12 cellular contexts compared by ENCODE assay signal in genomic region chrX:42755820-42756219, GRCh38. TPM values are rescaled to one million over a fixed set of nuclear protein-coding genes. Genes with fewer than 3 reads are reported as not detected.
A peak's percentile ranks its signal among the peaks of the same experiment; 100 is the strongest.
DNase-seq lines count a peak whose midpoint lies in the region; ATAC-seq, FAIRE-seq and TF ChIP-seq lines count a peak whose summit lies in the region.
"Had no signal": no experiment of that assay in that cellular context is flagged by ENCODE, and none has a peak within 500 bp of the region (broad histone marks: within the 10 kb centered on the region; RNA-seq: fewer than 3 reads in every experiment).

No MANE protein-coding gene starts in this region.

- no peaks in the 10 kb centered on the region for H3K9me2 ChIP-seq in PC-9 (ENCODE audit: insufficient read depth)

- no peaks in the 10 kb centered on the region for H3K4me1 ChIP-seq in PC-9 (replicated peaks; ENCODE audit: insufficient read depth)
- H3K4me1 ChIP-seq: parathyroid adenoma had no signal

- TF ChIP-seq CTCF in AG04449 (IDR thresholded peaks at IDR 0.05; ENCODE audit: insufficient read depth, low read length, missing control alignments) (no peak), PC-9 (conservative IDR thresholded peaks at IDR 0.05) (no peak), fibroblast of the aortic adventitia (IDR thresholded peaks at IDR 0.05; ENCODE audit: insufficient read depth, low read length) (no peak)

- no peaks in the 10 kb centered on the region for H4K20me1 ChIP-seq in PC-9 (ENCODE audit: insufficient read depth)

- intact Hi-C loops in PC-9 (cut with micrococcal nuclease; ENCODE audit: unreplicated experiment) = no loop called here

- POLR2A ChIA-PET in AG04449 (lab: Yijun Ruan, JAX) (no interaction called here), PC-9 (lab: Charles Lee; ENCODE audit: unreplicated experiment) (no interaction called here)

- no peaks in the 10 kb centered on the region for H3F3A ChIP-seq in PC-9 (ENCODE audit: insufficient read depth, low read depth)

- in situ Hi-C loops in G401 (cut with HindIII; ENCODE audit: low sequenced_read_pairs) = no loop called here

- H3K27ac ChIP-seq in PC-9 = peak overlapping the region; percentile 47
- H3K27ac ChIP-seq: parathyroid adenoma had no signal

- H2AFZ ChIP-seq in PC-9 = no peak overlapping the region
- H2AFZ ChIP-seq: parathyroid adenoma had no signal

- CTCF ChIA-PET in AG04449 (lab: Yijun Ruan, JAX) (no interaction called here), PC-9 (lab: Charles Lee) (no interaction called here)

- BruUV-seq in PC-9 (replicated peaks; lab: Mats Ljungman, UMichigan) = no TSS peak

- H3K9me3 ChIP-seq in PC-9 (ENCODE audit: insufficient read depth, low read depth) = no peaks in the 10 kb centered on the region

- DNase-seq in AG04449 (ENCODE audit: low read depth, low spot score) (peak; percentile 17), PC-9 (peak; percentile 25 to 66), fibroblast of the aortic adventitia (ENCODE audit: low read depth) (peak; percentile 67), mucosa of gallbladder (ENCODE audit: low spot score) (peak; percentile 43), G401 (ENCODE audit: low spot score) (no peak), GM19239 (ENCODE audit: insufficient read length, low spot score) (no peak), DMS79 (lab: John Stamatoyannopoulos, UW) (no peak)
- DNase-seq: Kasumi-1, NCI-H524, T-cell had no signal

- peak overlapping the region; percentile 36 for H3K4me2 ChIP-seq in PC-9

- H3K4me3 ChIP-seq in AG04449 (ENCODE audit: low read depth, low read length) (no peak overlapping the region), PC-9 (no peak overlapping the region), fibroblast of the aortic adventitia (ENCODE audit: low read depth, low read length) (no peak overlapping the region)

- no peaks in the 10 kb centered on the region for H3K27me3 ChIP-seq in PC-9 (ENCODE audit: insufficient read depth, low read depth)

- FAIRE-seq in GM19239 (lab: Jason Lieb, UNC) = no peak

- no peak for ATAC-seq in HG03378 (IDR thresholded peaks at IDR 0.05; ENCODE audit: unreplicated experiment)
- ATAC-seq: T-cell had no signal

- H3K79me2 ChIP-seq in PC-9 (ENCODE audit: low read depth) = no peaks in the 10 kb centered on the region
- H3K79me2 ChIP-seq: parathyroid adenoma had no signal

- H3K36me3 ChIP-seq in PC-9 (ENCODE audit: low read depth) = no peaks in the 10 kb centered on the region

RNA-seq across cellular contexts. Expression of gene PPP1R2C, which starts 22.1 kb away (rescaled TPM):
- total RNA-seq in PC-9 (2021) (not detected in 2 replicates), fibroblast of the aortic adventitia (ENCODE audit: low replicate concordance) (not detected in 2 replicates), mucosa of gallbladder (not detected)
- total RNA-seq in G401 (2014; rRNA removed; shearing (Covaris generic)) = not detected in 2 replicates

Comparison
In these comparisons a context has a peak if more than half of its experiments do, and no peak if none do; other contexts are left out.
1. DNase-seq: peak in AG04449 (single experiment), PC-9 (2 of 2), fibroblast of the aortic adventitia (single experiment) and mucosa of gallbladder (single experiment); none in G401 (single experiment), GM19239 (single experiment) and DMS79 (single experiment).